ENCODE assay signal across 8 cellular contexts in the genomic region with DNA sequence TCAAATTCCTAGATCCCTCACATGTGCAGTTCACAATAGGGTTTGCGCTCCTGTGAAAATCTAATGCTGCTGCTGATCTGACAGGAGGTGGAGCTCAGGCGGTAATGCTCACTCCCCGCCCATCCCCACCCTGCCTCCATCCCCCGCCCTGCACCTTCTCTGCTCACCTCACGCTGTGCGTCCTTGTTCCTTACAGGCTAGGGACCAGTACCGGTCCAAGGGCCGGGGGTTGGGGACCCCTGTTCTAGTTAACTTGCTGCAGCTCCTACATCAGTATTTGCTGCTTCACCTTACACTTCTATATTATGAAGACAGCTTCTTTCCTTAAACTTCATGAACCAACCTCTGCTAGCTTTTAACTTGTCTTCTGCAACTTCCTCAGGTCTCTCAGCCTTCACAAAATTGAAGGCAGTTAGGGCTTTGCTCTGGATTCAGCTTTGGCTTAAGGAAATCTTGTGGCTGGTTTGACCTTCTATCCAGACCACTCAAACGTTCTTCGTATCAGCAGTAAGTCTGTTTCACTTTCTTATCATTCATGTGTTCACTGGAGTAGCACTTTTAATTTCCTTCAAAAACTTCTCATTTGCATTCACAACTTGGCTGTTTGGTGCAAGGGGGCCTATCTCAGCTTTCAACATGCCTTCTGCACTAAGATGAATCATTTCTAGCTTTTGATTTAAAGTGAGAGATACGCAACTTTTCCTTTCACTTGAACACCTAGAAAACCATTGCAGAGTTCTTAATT. TPM values are rescaled to one million over a fixed set of nuclear protein-coding genes. Genes with fewer than 3 reads are reported as not detected.
A peak's percentile ranks its signal among the peaks of the same experiment; 100 is the strongest.
DNase-seq lines count a peak whose midpoint lies in the region; ATAC-seq, FAIRE-seq and TF ChIP-seq lines count a peak whose summit lies in the region.

No MANE protein-coding gene starts in this region.

- CTCF ChIA-PET in T-cell (lab: Charles Lee) = interaction anchor here (0.5 to 2.0 kb wide), 11 partner anchors 23 to 1048 kb away, joined by 3 to 8 read pairs (median 4); partner anchors contain the start of genes BTAF1 (in 1 of the 2) and FGFBP3 (in 1 of the 2)

- no peaks in the 10 kb centered on the region for H3K9me3 ChIP-seq in astrocyte (ENCODE audit: insufficient read depth, low read depth, low read length)

- ATAC-seq in GM18868 (IDR thresholded peaks at IDR 0.05; ENCODE audit: unreplicated experiment) (peak; percentile 42), HG03095 (IDR thresholded peaks at IDR 0.05; ENCODE audit: unreplicated experiment) (peak; percentile 42), T-cell (replicated peaks in 1 of 4) (peak; percentile 47 to 59 (median 55))

- peak overlapping the region; percentile 87 for H3K4me2 ChIP-seq in astrocyte (ENCODE audit: low read length)

- DNase-seq in T-cell = peak; percentile 6 to 65 (median 42)
- no peak for DNase-seq in astrocyte (ENCODE audit: low read depth)
- peak; percentile 36 for DNase-seq in inferior parietal cortex (ENCODE audit: extremely low spot score)
- DNase-seq in stimulated activated CD4-positive, alpha-beta T cell treated with anti-CD3 and anti-CD28 coated beads, Interleukin-15, amount 100 ng/mL, for 1 hour (ENCODE audit: low read depth in 1 of 2, low spot score in 1 of 2) = peak; percentile 20 to 35
- no peak for DNase-seq in dermis blood vessel endothelial cell
- no peak for DNase-seq in middle frontal gyrus (ENCODE audit: extremely low spot score, low spot score)

- POLR2A ChIA-PET in T-cell (lab: Charles Lee) = interaction anchor here (0.5 to 1.4 kb wide), 4 partner anchors 27 to 127 kb away, joined by 3 to 10 read pairs (median 5); partner anchors contain the start of gene BTAF1 (in 2 of the 2)

- H3K36me3 ChIP-seq in astrocyte (ENCODE audit: insufficient read depth, low read length) = no peaks in the 10 kb centered on the region

- H2AFZ ChIP-seq in astrocyte (ENCODE audit: low read depth, low read length) = peak overlapping the region; percentile 3

- peaks cover 42% of the 10 kb centered on the region for H3K79me2 ChIP-seq in astrocyte (ENCODE audit: insufficient read depth, low read length)

- peak overlapping the region; percentile 92 to 98 for H3K27ac Mint-ChIP-seq in T-cell
- no peak overlapping the region for H3K27ac Mint-ChIP-seq in astrocyte (ENCODE audit: unreplicated experiment)

- H3K27ac ChIP-seq in astrocyte (ENCODE audit: low read depth, low read length) = no peak overlapping the region

- H3K9me3 Mint-ChIP-seq in T-cell (no peaks in the 10 kb centered on the region), astrocyte (ENCODE audit: unreplicated experiment) (no peaks in the 10 kb centered on the region)

- H3K27me3 ChIP-seq in astrocyte (ENCODE audit: insufficient read depth, low read length) = no peaks in the 10 kb centered on the region

- H4K20me1 ChIP-seq in astrocyte (ENCODE audit: insufficient read depth, low read length) = peaks cover 23% of the 10 kb centered on the region

- peaks cover 16% of the 10 kb centered on the region for H3K4me1 ChIP-seq in astrocyte (ENCODE audit: insufficient read depth, low read length)

- no peak overlapping the region for H3K4me3 ChIP-seq in astrocyte (ENCODE audit: insufficient read depth, low read depth, low read length)

- TF ChIP-seq CTCF in astrocyte (IDR thresholded peaks at IDR 0.05; ENCODE audit: insufficient read depth, low read depth, low read length) = no peak

- H3K9ac ChIP-seq in astrocyte (ENCODE audit: low read length) = no peak overlapping the region

- H3K4me1 Mint-ChIP-seq in T-cell (peaks cover 48 to 52% (median 50%) of the 10 kb centered on the region in 3 donors), astrocyte (ENCODE audit: low read depth, unreplicated experiment) (peaks cover 21% of the 10 kb centered on the region)

- no peak for FAIRE-seq in astrocyte (lab: Jason Lieb, UNC)

- peaks cover 12% of the 10 kb centered on the region for H3K36me3 Mint-ChIP-seq in T-cell
- no peaks in the 10 kb centered on the region for H3K36me3 Mint-ChIP-seq in astrocyte (ENCODE audit: low read depth, unreplicated experiment)

- H3K4me3 Mint-ChIP-seq in T-cell = peak overlapping the region; percentile 86 to 91 (median 86)
- H3K4me3 Mint-ChIP-seq in astrocyte (ENCODE audit: unreplicated experiment) = peak overlapping the region; percentile 88

- no peaks in the 10 kb centered on the region for H3K27me3 Mint-ChIP-seq in T-cell
- H3K27me3 Mint-ChIP-seq in astrocyte (ENCODE audit: low read depth, unreplicated experiment) = no peaks in the 10 kb centered on the region

RNA-seq across cellular contexts. Expression of gene TNKS2, which starts 1.7 kb away (rescaled TPM):
- total RNA-seq in T-cell (10 to 100 TPM; 41.0 to 53.7 (median 47.6) TPM), astrocyte (55.8 and 56.2 TPM in 2 replicates), dermis blood vessel endothelial cell (68.1 and 74.7 TPM in 2 replicates)

Comparison
In these comparisons a context has a peak if more than half of its experiments do, and no peak if none do; other contexts are left out.
1. DNase-seq: peak in T-cell (34 of 34), inferior parietal cortex (single experiment) and stimulated activated CD4-positive, alpha-beta T cell treated with anti-CD3 and anti-CD28 coated beads, Interleukin-15, amount 100 ng/mL, for 1 hour (2 of 2); none in astrocyte (single experiment), dermis blood vessel endothelial cell (single experiment) and middle frontal gyrus (single experiment).
2. Peak in every context shown above with its lines, with median percentiles within 50 percentile points of each other: ATAC-seq.